In genomic region chr12:70487440-70487839, GRCh38 we compare ENCODE assay signal across 15 cellular contexts.
DNase-seq lines count a peak whose midpoint lies in the region; ATAC-seq and TF ChIP-seq lines count a peak whose summit lies in the region.
"Had no signal": no experiment of that assay in that cellular context is flagged by ENCODE, and none has a peak within 500 bp of the region (broad histone marks: within the 10 kb centered on the region; RNA-seq: fewer than 3 reads in every experiment).

No MANE protein-coding gene starts in this region.

- H3K9me3 Mint-ChIP-seq in T-cell: no peaks in the 10 kb centered on the region

- H3K36me3 ChIP-seq in GM23248 (ENCODE audit: low read depth) (no peaks in the 10 kb centered on the region), vagina (no peaks in the 10 kb centered on the region)
- H3K36me3 ChIP-seq: BE2C, tibial artery had no signal

- H3K27me3 ChIP-seq in GM23248 (replicated peaks; ENCODE audit: insufficient read depth) (peaks cover 10% of the 10 kb centered on the region; the same call in 1 of the 2 replicates), vagina (no peaks in the 10 kb centered on the region)
- H3K27me3 ChIP-seq: BE2C, tibial artery had no signal

- peak; percentile 2 for DNase-seq in GM23248
- peak; percentile 60 for DNase-seq in astrocyte of the hippocampus (ENCODE audit: low read depth, low spot score)
- DNase-seq in T-cell: no peak
- DNase-seq in vagina (ENCODE audit: extremely low spot score in 2 of 2): no peak
- DNase-seq in SKM-1 treated with dmso at 0.1 percent for 144 hours (lab: John Stamatoyannopoulos, UW; ENCODE audit: unreplicated experiment): no peak
- DNase-seq in OCI-M2 (lab: John Stamatoyannopoulos, UW; ENCODE audit: unreplicated experiment): no peak
- DNase-seq: activated gamma-delta T cell treated with Interleukin-2 at 50 U/mL for 16 hours; BE2C; left ventricle myocardium superior; naive thymus-derived CD4-positive, alpha-beta T cell; stimulated activated CD4-positive, alpha-beta T cell treated with anti-CD3 and anti-CD28 coated beads, Interleukin-1b, Interleukin-23, amount 100 ng/mL, for 48 hours; stimulated activated CD8-positive, alpha-beta memory T cell treated with anti-CD3 and anti-CD28 coated beads, Interleukin-4, amount 100 ng/mL, for 48 hours; tibial artery had no signal

- no peaks in the 10 kb centered on the region for H3K9me3 ChIP-seq in GM23248 (ENCODE audit: low read depth)
- no peaks in the 10 kb centered on the region for H3K9me3 ChIP-seq in vagina
- H3K9me3 ChIP-seq: BE2C, tibial artery had no signal

- no peak overlapping the region for H3K4me3 Mint-ChIP-seq in T-cell
- H3K4me3 Mint-ChIP-seq: naive thymus-derived CD4-positive, alpha-beta T cell had no signal

- TF ChIP-seq CTCF in vagina (IDR thresholded peaks at IDR 0.05): no peak

- in situ Hi-C loops in GM23248 (cut with MboI): no loop called here

- H3K27ac ChIP-seq in GM23248: no peak overlapping the region
- no peak overlapping the region for H3K27ac ChIP-seq in vagina
- H3K27ac ChIP-seq: tibial artery had no signal

- no peaks in the 10 kb centered on the region for H3K9me2 ChIP-seq in GM23248 (ENCODE audit: insufficient read depth)

- intact Hi-C loops in vagina (cut with DNase I): no loop called here

- H3K4me3 ChIP-seq in GM23248 (no peak overlapping the region), vagina (no peak overlapping the region)
- H3K4me3 ChIP-seq: tibial artery had no signal

- no peak overlapping the region for H3K9ac ChIP-seq in GM23248

- H3K79me2 ChIP-seq in GM23248 (ENCODE audit: insufficient read depth): no peaks in the 10 kb centered on the region

- no peaks in the 10 kb centered on the region for H3F3A ChIP-seq in GM23248 (ENCODE audit: insufficient read depth)

- CTCF ChIA-PET in T-cell (lab: Charles Lee): interaction anchor here in 1 of 2 donors (0.7 kb wide), 1 partner anchor 581 kb away, joined by 3 read pairs; no protein-coding TSS in a partner anchor

- ATAC-seq in GM18511 (IDR thresholded peaks at IDR 0.05; ENCODE audit: unreplicated experiment) (peak; percentile 40), HG03460 (IDR thresholded peaks at IDR 0.05; ENCODE audit: unreplicated experiment) (peak; percentile 70), T-cell (replicated peaks in 1 of 4) (no peak)
- ATAC-seq: left ventricle myocardium superior; naive thymus-derived CD4-positive, alpha-beta T cell had no signal

- no peak overlapping the region for H3K4me2 ChIP-seq in GM23248 (ENCODE audit: unreplicated experiment)

- no peak overlapping the region for H3K27ac Mint-ChIP-seq in T-cell
- H3K27ac Mint-ChIP-seq: naive thymus-derived CD4-positive, alpha-beta T cell had no signal

- no peaks in the 10 kb centered on the region for H3K4me1 Mint-ChIP-seq in T-cell
- H3K4me1 Mint-ChIP-seq: naive thymus-derived CD4-positive, alpha-beta T cell had no signal

- H3K36me3 Mint-ChIP-seq in T-cell: no peaks in the 10 kb centered on the region
- H3K36me3 Mint-ChIP-seq: naive thymus-derived CD4-positive, alpha-beta T cell had no signal

- H3K27me3 Mint-ChIP-seq in T-cell: peaks cover 11 to 12% of the 10 kb centered on the region in 2 donors

- no peaks in the 10 kb centered on the region for H4K20me1 ChIP-seq in GM23248 (ENCODE audit: insufficient read depth)

- WGBS in GM23248 (ENCODE audit: low coverage in 1 of 2, low lambda C conversion rate in 2 of 2, missing lambda C conversion rate in 2 of 2), 2 experiments: 16 to 40% methylated on average over 2 of the region's 2 CpGs

- no peak overlapping the region for H2AFZ ChIP-seq in GM23248

- TF ChIP-seq POLR2A in vagina (IDR thresholded peaks at IDR 0.05): no peak

- H3K4me1 ChIP-seq in GM23248 (ENCODE audit: insufficient read depth) (no peaks in the 10 kb centered on the region), vagina (no peaks in the 10 kb centered on the region)
- H3K4me1 ChIP-seq: BE2C, tibial artery had no signal

- POLR2A ChIA-PET in T-cell (lab: Charles Lee): no interaction called here

Comparison
In these comparisons a context has a peak if more than half of its experiments do, and no peak if none do; other contexts are left out.
1. ATAC-seq: peak in GM18511 (single experiment) and HG03460 (single experiment); none in T-cell (0 of 4).
2. DNase-seq: peak in GM23248 (single experiment) and astrocyte of the hippocampus (single experiment); none in T-cell (0 of 34), vagina (0 of 2), SKM-1 treated with dmso at 0.1 percent for 144 hours (single experiment) and OCI-M2 (single experiment).